Comparison of ENCODE assay signal across 9 cellular contexts in genomic region chr10:42932735-42933453, GRCh38.
DNase-seq lines count a peak whose midpoint lies in the region; ATAC-seq, FAIRE-seq and TF ChIP-seq lines count a peak whose summit lies in the region.
"Had no signal": no experiment of that assay in that cellular context is flagged by ENCODE, and none has a peak within 500 bp of the region (broad histone marks: within the 10 kb centered on the region; RNA-seq: fewer than 3 reads in every experiment).

No MANE protein-coding gene starts in this region.

- ATAC-seq in HepG2 (no peak; the same call in 2 of the 3 replicates), HG02938 (IDR thresholded peaks at IDR 0.05; ENCODE audit: unreplicated experiment) (no peak)

- no peak for TF ChIP-seq RAD21 in HepG2 (CRISPR knock-in tag; IDR thresholded peaks at IDR 0.05)

- H3K4me1 ChIP-seq in HepG2 (ENCODE audit: insufficient read depth, low read length) = no peaks in the 10 kb centered on the region

- no peak overlapping the region for H3K9ac ChIP-seq in HepG2 (ENCODE audit: insufficient read depth, low read depth, low read length)

- no peak overlapping the region for H3K27ac ChIP-seq in HepG2 (ENCODE audit: extremely low read length, insufficient read depth, low read length)
- H3K27ac ChIP-seq: gastroesophageal sphincter had no signal

- H3K27me3 Mint-ChIP-seq in activated naive CD4-positive, alpha-beta T cell treated with anti-CD3 and anti-CD28 coated beads for 36 hours (ENCODE audit: low read depth) = peaks cover 4% of the 10 kb centered on the region

- H3K79me2 ChIP-seq in HepG2 (ENCODE audit: insufficient read depth, low read length) = no peaks in the 10 kb centered on the region

- 68% methylated on average over 21 of the region's 45 CpGs for WGBS in HepG2 (ENCODE audit: low lambda C conversion rate)

- H3K9me3 Mint-ChIP-seq in activated naive CD4-positive, alpha-beta T cell treated with anti-CD3 and anti-CD28 coated beads for 36 hours = no peaks in the 10 kb centered on the region

- no peak overlapping the region for H2AFZ ChIP-seq in HepG2 (ENCODE audit: low read length)

- intact Hi-C loops in activated naive CD4-positive, alpha-beta T cell treated with anti-CD3 and anti-CD28 coated beads for 36 hours (cut with micrococcal nuclease) = loop anchor here (5.0 to 10.0 kb wide), 3 partner anchors 131 to 296 kb away; partner anchors contain the start of gene ZNF33B
- intact Hi-C loops in HepG2 (cut with micrococcal nuclease; ENCODE audit: unreplicated experiment) = no loop called here

- peak; percentile 66 for DNase-seq in NCI-H345 (lab: John Stamatoyannopoulos, UW)
- peak; percentile 76 for DNase-seq in activated naive CD4-positive, alpha-beta T cell treated with anti-CD3 and anti-CD28 coated beads for 36 hours
- DNase-seq in HepG2 (ENCODE audit: low spot score) = no peak
- peak; percentile 16 to 39 for DNase-seq in stimulated activated CD8-positive, alpha-beta memory T cell treated with anti-CD3 and anti-CD28 coated beads, Interleukin-2, amount 100 ng/mL, for 1 hour (ENCODE audit: low read depth in 2 of 2)
- no peak for DNase-seq in NCI-H2227 treated with DMSO at 0.1 percent for 48 hours (lab: John Stamatoyannopoulos, UW)
- no peak for DNase-seq in HT-29 (ENCODE audit: low spot score)
- no peak for DNase-seq in NOMO-1 (lab: John Stamatoyannopoulos, UW; ENCODE audit: unreplicated experiment in 2 of 2)

- no peaks in the 10 kb centered on the region for H3K36me3 ChIP-seq in HepG2 (replicated peaks in 1 of 2; ENCODE audit: control insufficient read depth in 1 of 2, insufficient read depth in 2 of 2, low read length in 2 of 2)
- H3K36me3 ChIP-seq: gastroesophageal sphincter had no signal

- CTCF ChIA-PET in activated naive CD4-positive, alpha-beta T cell treated with anti-CD3 and anti-CD28 coated beads for 36 hours (lab: Charles Lee) = no interaction called here
- CTCF ChIA-PET in HepG2 (lab: Yijun Ruan, JAX; ENCODE audit: low intra/inter-chr PET ratio, low total read pairs) = no interaction called here

- no peak overlapping the region for H3K27ac Mint-ChIP-seq in activated naive CD4-positive, alpha-beta T cell treated with anti-CD3 and anti-CD28 coated beads for 36 hours

- H3K4me3 ChIP-seq in HepG2 (replicated peaks in 1 of 3; ENCODE audit: insufficient read depth in 1 of 3, low read depth in 2 of 3, low read length in 3 of 3) = no peak overlapping the region; a peak in 1 of 6 replicates

- H3K4me3 Mint-ChIP-seq in activated naive CD4-positive, alpha-beta T cell treated with anti-CD3 and anti-CD28 coated beads for 36 hours = peak overlapping the region; percentile 71

- H3K4me1 Mint-ChIP-seq in activated naive CD4-positive, alpha-beta T cell treated with anti-CD3 and anti-CD28 coated beads for 36 hours (ENCODE audit: low read depth) = peaks cover 13% of the 10 kb centered on the region

- in situ Hi-C loops in HepG2 (cut with HindIII; ENCODE audit: extremely low pct_ligation_motif_present, low pct_unique_long_range_greater_than_20kb) = no loop called here

- TF ChIP-seq POLR2A in HepG2 (IDR thresholded peaks at IDR 0.05; ENCODE audit: insufficient read depth in 1 of 2, low read depth in 2 of 2, low read length in 2 of 2) = no peak

- POLR2A ChIA-PET in HepG2 (lab: Yijun Ruan, JAX) = no interaction called here

- 0 out of 2 replicates have a peak overlapping the region, but pooled peaks have one; percentile 27 for H3K4me2 ChIP-seq in HepG2 (ENCODE audit: low read depth, low read length)

- TF ChIP-seq CTCF in HepG2 (CRISPR knock-in tag; IDR thresholded peaks at IDR 0.05) = no peak

- FAIRE-seq in HepG2 (lab: Jason Lieb, UNC) = no peak

- no TSS peak for BruUV-seq in HepG2 (replicated peaks; lab: Mats Ljungman, UMichigan)

- H3K36me3 Mint-ChIP-seq in activated naive CD4-positive, alpha-beta T cell treated with anti-CD3 and anti-CD28 coated beads for 36 hours (ENCODE audit: low read depth) = no peaks in the 10 kb centered on the region

- no peaks in the 10 kb centered on the region for H4K20me1 ChIP-seq in HepG2 (ENCODE audit: insufficient read depth, low read length)

- peaks cover 14 to 68% of the 10 kb centered on the region in 2 experiments; a peak in 4 of 5 replicates for H3K27me3 ChIP-seq in HepG2 (ENCODE audit: control insufficient read depth in 1 of 2, insufficient read depth in 2 of 2, low read length in 2 of 2)

- TF ChIP-seq EP300 in HepG2 (IDR thresholded peaks at IDR 0.05; ENCODE audit: low read depth in 2 of 2, low read length in 2 of 2) (no peak), HepG2 (CRISPR knock-in tag; IDR thresholded peaks at IDR 0.05; ENCODE audit: borderline replicate concordance) (no peak)

- H3K9me3 ChIP-seq in HepG2 (ENCODE audit: low read length) = no peaks in the 10 kb centered on the region
- H3K9me3 ChIP-seq: gastroesophageal sphincter had no signal

TF ChIP-seq in HepG2, 621 proteins besides CTCF, POLR2A, EP300 and RAD21 (continues in another document):
- TF ChIP-seq PLRG1 (conservative IDR thresholded peaks at IDR 0.05) = no peak
- TF ChIP-seq HOXD1 (CRISPR knock-in tag; IDR thresholded peaks at IDR 0.05) = no peak
- no peak for TF ChIP-seq ZNF414 (CRISPR knock-in tag; IDR thresholded peaks at IDR 0.05)
- no peak for TF ChIP-seq USF2 (IDR thresholded peaks at IDR 0.05; ENCODE audit: low read depth, low read length)
- no peak for TF ChIP-seq USF2 (CRISPR knock-in tag; IDR thresholded peaks at IDR 0.05; ENCODE audit: borderline replicate concordance)
- TF ChIP-seq PATZ1 (CRISPR knock-in tag; IDR thresholded peaks at IDR 0.05) = no peak
- TF ChIP-seq ATF6 (CRISPR knock-in tag; conservative IDR thresholded peaks at IDR 0.05) = no peak
- TF ChIP-seq ZGPAT (CRISPR knock-in tag; IDR thresholded peaks at IDR 0.05) = no peak

Comparison
In these comparisons a context has a peak if more than half of its experiments do, and no peak if none do; other contexts are left out.
1. DNase-seq: peak in NCI-H345 (single experiment), activated naive CD4-positive, alpha-beta T cell treated with anti-CD3 and anti-CD28 coated beads for 36 hours (single experiment) and stimulated activated CD8-positive, alpha-beta memory T cell treated with anti-CD3 and anti-CD28 coated beads, Interleukin-2, amount 100 ng/mL, for 1 hour (2 of 2); none in HepG2 (single experiment), NCI-H2227 treated with DMSO at 0.1 percent for 48 hours (single experiment), HT-29 (single experiment) and NOMO-1 (0 of 2).